In the genomic region with DNA sequence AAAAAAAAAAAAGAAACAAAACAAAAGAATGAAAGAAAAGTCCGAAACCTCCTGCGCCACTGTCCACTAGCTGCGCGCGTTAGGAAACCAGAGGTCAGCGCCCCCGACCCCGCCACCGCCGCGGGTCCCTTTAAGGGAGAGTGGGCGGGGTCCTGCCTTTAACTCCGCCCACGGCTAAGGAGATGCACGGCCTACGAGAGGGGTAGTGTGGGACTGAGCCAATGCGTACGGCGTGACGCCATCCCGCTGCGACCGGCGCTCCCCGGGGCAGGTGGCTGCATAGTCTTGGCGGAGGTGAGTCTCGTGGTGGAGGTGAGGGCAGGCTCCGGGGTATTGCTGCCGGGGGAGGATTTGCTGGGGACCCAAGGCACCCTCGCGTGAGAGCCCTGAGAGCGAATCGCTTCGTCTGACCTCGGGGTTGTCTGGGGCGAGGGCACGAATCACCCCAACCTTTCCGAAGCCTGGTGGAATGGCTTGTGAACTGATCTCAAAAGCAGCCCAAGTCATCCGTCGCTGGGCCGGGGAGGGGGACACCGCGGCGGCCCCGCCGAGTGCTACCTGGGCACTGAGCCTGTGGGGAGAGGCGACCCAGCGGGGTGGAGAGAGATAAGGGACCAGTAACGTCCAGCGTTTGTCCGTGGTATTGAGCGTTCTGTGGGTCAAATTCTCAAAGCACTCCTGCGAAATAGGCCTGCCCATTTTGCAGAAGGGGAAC, we compare ENCODE assay signal across 8 cellular contexts. TPM values are rescaled to one million over a fixed set of nuclear protein-coding genes. Genes with fewer than 3 reads are reported as not detected.
A peak's percentile ranks its signal among the peaks of the same experiment; 100 is the strongest.
DNase-seq lines count a peak whose midpoint lies in the region; ATAC-seq and TF ChIP-seq lines count a peak whose summit lies in the region.

Gene MRPS17 (plus strand): TSS at position 241 of the 715 bp plus-strand sequence. CDS start 1,319 bp downstream, outside the sequence.

- H3K9ac ChIP-seq in IMR-90 (ENCODE audit: low read depth, low read length): peak within 1 kb of the TSS; percentile 79

- no peaks in the 10 kb centered on the region for H3K9me1 ChIP-seq in IMR-90 (ENCODE audit: insufficient read depth, low read length)

- H3K56ac ChIP-seq in IMR-90 (ENCODE audit: extremely low read depth, insufficient read depth, low read length): no peak within 1 kb of the TSS

- no peaks in the 10 kb centered on the region for H3K27me3 ChIP-seq in IMR-90 (ENCODE audit: control insufficient read depth, insufficient read depth, low read length)

- intact Hi-C loops in IMR-90 (cut with micrococcal nuclease): loop anchor here (5.0 kb wide), 1 partner anchor 64 kb away; the partner anchor contains the start of gene ZNF713
- intact Hi-C loops in mucosa of descending colon (cut with DNase I, micrococcal nuclease): no loop called here

- H4K5ac ChIP-seq in IMR-90 (ENCODE audit: low read depth, low read length): peak within 1 kb of the TSS; percentile 79

- H3K18ac ChIP-seq in IMR-90 (ENCODE audit: low read depth, low read length): no peak within 1 kb of the TSS

- peak within 1 kb of the TSS; percentile 41 for H3K4ac ChIP-seq in IMR-90 (ENCODE audit: low read depth, low read length)

- peak within 1 kb of the TSS; percentile 70 for H3K4me3 ChIP-seq in IMR-90 (ENCODE audit: insufficient read depth, low read depth, low read length)
- H3K4me3 ChIP-seq in mucosa of descending colon: peak within 1 kb of the TSS; percentile 74

- peak within 1 kb of the TSS; percentile 89 for H3K4me2 ChIP-seq in IMR-90 (ENCODE audit: low read depth, low read length)

- no peak for TF ChIP-seq RAD21 in IMR-90 (IDR thresholded peaks at IDR 0.05; ENCODE audit: low read length)

- H3K14ac ChIP-seq in IMR-90 (replicated peaks; ENCODE audit: low read depth, low read length): peak within 1 kb of the TSS; percentile 67

- H2BK120ac ChIP-seq in IMR-90 (ENCODE audit: low read depth, low read length): no peak within 1 kb of the TSS

- H3K36me3 ChIP-seq in IMR-90 (ENCODE audit: control insufficient read depth, insufficient read depth, low read length) (peaks cover 8% of the 10 kb centered on the region), mucosa of descending colon (ENCODE audit: low read depth) (no peaks in the 10 kb centered on the region)

- no peak for TF ChIP-seq CTCF in IMR-90 (conservative IDR thresholded peaks at IDR 0.05; ENCODE audit: low read depth, low read length)
- TF ChIP-seq CTCF in mucosa of descending colon (IDR thresholded peaks at IDR 0.05): no peak

- ATAC-seq in GM21528 (IDR thresholded peaks at IDR 0.05; ENCODE audit: low FRiP score, unreplicated experiment) (peak; percentile 100), IMR-90 (ENCODE audit: low read depth) (peak; percentile 100), mucosa of descending colon (peak; percentile 100)

- no peak within 1 kb of the TSS for H2BK15ac ChIP-seq in IMR-90 (ENCODE audit: low read depth, low read length)

- POLR2A ChIA-PET in IMR-90 (lab: Charles Lee; ENCODE audit: unreplicated experiment): no interaction called here

- in situ Hi-C loops in IMR-90 (cut with MboI; ENCODE audit: low sequenced_read_pairs): loop anchor here (10.0 to 25.0 kb wide), 3 partner anchors 307 to 664 kb away; no protein-coding TSS in a partner anchor

- H2AFZ ChIP-seq in IMR-90 (replicated peaks; ENCODE audit: low read length, poor library complexity): peak within 1 kb of the TSS; percentile 94

- peak within 1 kb of the TSS; percentile 86 for H2AK9ac ChIP-seq in IMR-90 (replicated peaks; ENCODE audit: low read depth, low read length, poor library complexity)

- WGBS in IMR-90 (ENCODE audit: extremely low coverage in 2 of 2, insufficient read length in 1 of 2), 2 experiments: 0% methylated on average over 20 of the region's 53 CpGs; no CpG with 5 or more reads in 1 of the 2 experiments

- peak; percentile 56 for TF ChIP-seq POLR2A in IMR-90 (IDR thresholded peaks at IDR 0.05; ENCODE audit: low read depth, low read length)

- H4K8ac ChIP-seq in IMR-90 (ENCODE audit: low read depth in 2 of 2, low read length in 2 of 2): peak within 1 kb of the TSS; percentile 90 to 92

- H2BK5ac ChIP-seq in IMR-90 (ENCODE audit: low read depth, low read length, poor library complexity, severe bottlenecking): no peak within 1 kb of the TSS

- no peaks in the 10 kb centered on the region for H4K20me1 ChIP-seq in IMR-90 (ENCODE audit: insufficient read depth, low read length)

- CTCF ChIA-PET in IMR-90 (lab: Yijun Ruan, JAX): no interaction called here

- H3K27ac ChIP-seq in IMR-90 (ENCODE audit: insufficient read depth, low read length) (peak within 1 kb of the TSS; percentile 10), epithelial cell of prostate (peak within 1 kb of the TSS; percentile 47)

- H3K23ac ChIP-seq in IMR-90 (ENCODE audit: low read depth, low read length): no peak within 1 kb of the TSS

- dilution Hi-C loops in IMR-90 (cut with HindIII; ENCODE audit: low sequenced_read_pairs, unreplicated experiment): no loop called here

- BruUV-seq in IMR-90 (replicated peaks; lab: Mats Ljungman, UMichigan): no TSS peak

- H3K4me1 ChIP-seq in IMR-90 (ENCODE audit: control insufficient read depth, insufficient read depth, low read length): no peaks in the 10 kb centered on the region
- H3K4me1 ChIP-seq in mucosa of descending colon (ENCODE audit: low read depth): peaks cover 7% of the 10 kb centered on the region

- H3K9me3 ChIP-seq in IMR-90 (ENCODE audit: control insufficient read depth, insufficient read depth, low read length): no peaks in the 10 kb centered on the region
- H3K9me3 ChIP-seq in mucosa of descending colon: no peaks in the 10 kb centered on the region

- no peak within 1 kb of the TSS; the same call in 1 of the 2 replicates for H2AK5ac ChIP-seq in IMR-90 (ENCODE audit: low read depth, low read length)

- DNase-seq in DMS114 treated with DMSO at 0.1 percent for 48 hours (lab: John Stamatoyannopoulos, UW; ENCODE audit: unreplicated experiment) (peak; percentile 80), IMR-90 (peak; percentile 79), OCI-M2 (lab: John Stamatoyannopoulos, UW; ENCODE audit: unreplicated experiment) (peak; percentile 18), activated T-cell treated with anti-CD3 and anti-CD28 coated beads for 4 hours (peak; percentile 88), epithelial cell of prostate (ENCODE audit: low read depth, low spot score) (peak; percentile 66), mucosa of descending colon (peak; percentile 96 to 97 (median 96))
- DNase-seq in stimulated activated CD8-positive, alpha-beta memory T cell treated with anti-CD3 and anti-CD28 coated beads, Interleukin-4, amount 100 ng/mL, for 24 hours (ENCODE audit: low read depth): peak; percentile 89

- no peak within 1 kb of the TSS for H2BK20ac ChIP-seq in IMR-90 (ENCODE audit: low read depth, low read length)

- H4K91ac ChIP-seq in IMR-90 (ENCODE audit: insufficient read depth, low read depth, low read length): peak within 1 kb of the TSS; percentile 46; the same call in 1 of the 2 replicates

- peaks cover 7 to 15% of the 10 kb centered on the region in 2 experiments; a peak in 3 of 4 replicates for H3K79me1 ChIP-seq in IMR-90 (ENCODE audit: low read depth in 1 of 2, low read length in 2 of 2)

TF ChIP-seq in IMR-90, 13 proteins besides CTCF, POLR2A, EP300 and RAD21:
- peak; percentile 35; the same call in 1 of the 2 replicates for TF ChIP-seq BHLHE40 (IDR thresholded peaks at IDR 0.05; ENCODE audit: low read depth, low read length)
- peak; percentile 11; the same call in 1 of the 2 replicates for TF ChIP-seq CEBPB (IDR thresholded peaks at IDR 0.05; ENCODE audit: low read depth, low read length)
- no peak for TF ChIP-seq ELK1 (IDR thresholded peaks at IDR 0.05; ENCODE audit: borderline replicate concordance, low read depth, low read length)
- TF ChIP-seq MXI1 (IDR thresholded peaks at IDR 0.05; ENCODE audit: borderline replicate concordance, low read depth, low read length): peak; percentile 92; the same call in 1 of the 2 replicates
- peak; percentile 83; the same call in 1 of the 2 replicates for TF ChIP-seq MAZ (IDR thresholded peaks at IDR 0.05; ENCODE audit: borderline replicate concordance, low read depth, low read length)

RNA-seq across cellular contexts. Expression of gene MRPS17, which starts in this region (rescaled TPM):
- total RNA-seq in IMR-90 (2012; rRNA removed): 15.2 and 21.1 TPM in 2 replicates
- polyA plus RNA-seq in IMR-90 (2012; rRNA removed): 8.9 and 9.9 TPM in 2 replicates
- 4.4 and 6.9 TPM in 2 replicates for polyA plus RNA-seq in IMR-90 (2012; cell fraction: cytosol; rRNA removed)
- 0.82 and 3.6 TPM in 2 replicates for polyA plus RNA-seq in IMR-90 (2012; cell fraction: nucleus; rRNA removed; ENCODE audit: low replicate concordance)
- total RNA-seq in mucosa of descending colon: 10 to 100 TPM; 11.5 to 14.3 (median 11.5) TPM

Comparison
In these comparisons a context has a peak if more than half of its experiments do, and no peak if none do; other contexts are left out.
1. Peak in every context shown above with its lines: DNase-seq, ATAC-seq, H3K4me3 ChIP-seq and H3K27ac ChIP-seq.
2. DNase-seq: peak in every context shown above with its lines; median percentile 96 in mucosa of descending colon; 89 in stimulated activated CD8-positive, alpha-beta memory T cell treated with anti-CD3 and anti-CD28 coated beads, Interleukin-4, amount 100 ng/mL, for 24 hours; 88 in activated T-cell treated with anti-CD3 and anti-CD28 coated beads for 4 hours; 80 in DMS114 treated with DMSO at 0.1 percent for 48 hours; 79 in IMR-90; 66 in epithelial cell of prostate; 18 in OCI-M2.